23 cellular contexts compared by ENCODE assay signal in genomic region chr22:48474881-48475280, GRCh38.
A peak's percentile ranks its signal among the peaks of the same experiment; 100 is the strongest.
DNase-seq lines count a peak whose midpoint lies in the region; ATAC-seq and TF ChIP-seq lines count a peak whose summit lies in the region.
"Had no signal": no experiment of that assay in that cellular context is flagged by ENCODE, and none has a peak within 500 bp of the region (broad histone marks: within the 10 kb centered on the region; RNA-seq: fewer than 3 reads in every experiment).

No MANE protein-coding gene starts in this region.

- H3K9me3 Mint-ChIP-seq in endodermal cell = no peaks in the 10 kb centered on the region

- no peak overlapping the region for H3K27ac Mint-ChIP-seq in endodermal cell
- H3K27ac Mint-ChIP-seq: CD8-positive, alpha-beta T cell had no signal

- no peak overlapping the region for H2AFZ ChIP-seq in neuronal stem cell (ENCODE audit: low read length)

- peak overlapping the region; percentile 35 for H2AK5ac ChIP-seq in neuronal stem cell (ENCODE audit: low read depth, low read length)

- TF ChIP-seq CTCF in endodermal cell (conservative IDR thresholded peaks at IDR 0.05) = no peak
- TF ChIP-seq CTCF in upper lobe of right lung (IDR thresholded peaks at IDR 0.05) = no peak

- H3K36me3 ChIP-seq in SJSA1 (no peaks in the 10 kb centered on the region), endodermal cell (ENCODE audit: control insufficient read depth, insufficient read depth, low read length) (no peaks in the 10 kb centered on the region), neuronal stem cell (replicated peaks in 1 of 2; ENCODE audit: control insufficient read depth in 2 of 2, insufficient read depth in 2 of 2, low read length in 2 of 2) (no peaks in the 10 kb centered on the region), upper lobe of right lung (no peaks in the 10 kb centered on the region)

- no peak overlapping the region for H2BK15ac ChIP-seq in neuronal stem cell (ENCODE audit: low read length)

- ATAC-seq in upper lobe of right lung (peak; percentile 15), HG03135 (IDR thresholded peaks at IDR 0.05; ENCODE audit: unreplicated experiment) (no peak), HG02571 (IDR thresholded peaks at IDR 0.05; ENCODE audit: unreplicated experiment) (no peak)
- ATAC-seq: A549; CD8-positive, alpha-beta T cell; GM12878; HepG2; PC-3 had no signal

- H3K23ac ChIP-seq in neuronal stem cell (ENCODE audit: low read depth, low read length, poor library complexity) = no peak overlapping the region

- no peak overlapping the region for H3K4me3 Mint-ChIP-seq in endodermal cell
- H3K4me3 Mint-ChIP-seq: CD8-positive, alpha-beta T cell had no signal

- no peak overlapping the region for H2BK120ac ChIP-seq in neuronal stem cell (ENCODE audit: low read depth, low read length)

- H3K14ac ChIP-seq in neuronal stem cell (ENCODE audit: low read length) = no peak overlapping the region

- no peak overlapping the region for H4K8ac ChIP-seq in neuronal stem cell (ENCODE audit: low read depth, low read length)

- no peaks in the 10 kb centered on the region for H3K36me3 Mint-ChIP-seq in endodermal cell (ENCODE audit: low read depth)
- H3K36me3 Mint-ChIP-seq: CD8-positive, alpha-beta T cell had no signal

- H3K4me1 ChIP-seq in SJSA1 (replicated peaks) (peaks cover 14% of the 10 kb centered on the region), endodermal cell (ENCODE audit: control insufficient read depth, insufficient read depth, low read length) (no peaks in the 10 kb centered on the region), neuronal stem cell (ENCODE audit: control insufficient read depth in 2 of 2, insufficient read depth in 1 of 2, low read depth in 1 of 2, low read length in 2 of 2) (no peaks in the 10 kb centered on the region), upper lobe of right lung (no peaks in the 10 kb centered on the region)
- H3K4me1 ChIP-seq: Caco-2 had no signal

- H3K27me3 Mint-ChIP-seq in endodermal cell (ENCODE audit: insufficient read depth) = peaks cover 3% of the 10 kb centered on the region

- H3K9ac ChIP-seq in endodermal cell (ENCODE audit: extremely low read depth, low read length, poor library complexity, severe bottlenecking) (no peak overlapping the region), neuronal stem cell (ENCODE audit: low read depth, low read length, poor library complexity) (no peak overlapping the region)

- peak overlapping the region; percentile 75 for H3K27ac ChIP-seq in SJSA1
- H3K27ac ChIP-seq in endodermal cell (ENCODE audit: low read depth, low read length) = no peak overlapping the region
- no peak overlapping the region for H3K27ac ChIP-seq in neuronal stem cell (replicated peaks; ENCODE audit: low read length)
- no peak overlapping the region for H3K27ac ChIP-seq in upper lobe of right lung
- H3K27ac ChIP-seq: A549 had no signal

- DNase-seq in SJSA1 (ENCODE audit: low read depth in 1 of 2, low spot score in 2 of 2) (peak in 1 of 2 experiments; percentile 43), endodermal cell (peak; percentile 22), neuronal stem cell (ENCODE audit: low spot score) (no peak), upper lobe of right lung (no peak), AG08396 (ENCODE audit: low spot score) (no peak)
- DNase-seq: C1 segment of cervical spinal cord; Caco-2; CD8-positive, alpha-beta T cell; GOT3; Karpas-422; NCI-H1092 treated with DMSO at 0.1 percent for 48 hours; NCI-H1436; NCI-H187; NCI-H2171 treated with DMSO at 0.1 percent for 48 hours; NCI-H345; NCI-H524 treated with DMSO at 0.1 percent for 48 hours; NCI-H774; PC-3 had no signal

- 92 to 94% methylated on average over 7 to 9 of the region's 9 CpGs for WGBS in endodermal cell (ENCODE audit: insufficient coverage in 1 of 2, insufficient read length in 1 of 2), 2 experiments
- no CpG with 5 or more reads among the region's 9 CpGs for WGBS in neuronal stem cell (ENCODE audit: extremely low coverage in 2 of 2, insufficient read length in 2 of 2, insufficient replicate concordance in 1 of 2), 2 donors

- H3K9me3 ChIP-seq in SJSA1 (replicated peaks) = no peaks in the 10 kb centered on the region
- no peaks in the 10 kb centered on the region for H3K9me3 ChIP-seq in endodermal cell (ENCODE audit: control insufficient read depth, low read length)
- no peaks in the 10 kb centered on the region for H3K9me3 ChIP-seq in neuronal stem cell (replicated peaks in 1 of 2; ENCODE audit: control insufficient read depth in 2 of 2, insufficient read depth in 1 of 2, low read depth in 1 of 2, low read length in 2 of 2)
- H3K9me3 ChIP-seq in upper lobe of right lung = no peaks in the 10 kb centered on the region
- H3K9me3 ChIP-seq: A549, Caco-2 had no signal

- H4K91ac ChIP-seq in neuronal stem cell (ENCODE audit: low read depth, low read length, poor library complexity) = no peak overlapping the region

- no peaks in the 10 kb centered on the region for H3K79me1 ChIP-seq in neuronal stem cell (ENCODE audit: low read depth, low read length)

- H3K27me3 ChIP-seq in SJSA1 (replicated peaks) = no peaks in the 10 kb centered on the region
- no peaks in the 10 kb centered on the region for H3K27me3 ChIP-seq in endodermal cell (ENCODE audit: control insufficient read depth, insufficient read depth, low read length, poor library complexity, severe bottlenecking)
- H3K27me3 ChIP-seq in neuronal stem cell (ENCODE audit: control insufficient read depth in 3 of 3, insufficient read depth in 3 of 3, low read depth in 1 of 3, low read length in 3 of 3) = no peaks in the 10 kb centered on the region
- peaks cover 12% of the 10 kb centered on the region for H3K27me3 ChIP-seq in upper lobe of right lung

- no peak overlapping the region for H2BK5ac ChIP-seq in neuronal stem cell (ENCODE audit: low read length)

- no peak overlapping the region for H3K18ac ChIP-seq in neuronal stem cell (ENCODE audit: low read length)

- H3K4ac ChIP-seq in neuronal stem cell (ENCODE audit: low read length) = no peak overlapping the region

- H3K4me3 ChIP-seq in SJSA1 (no peak overlapping the region), endodermal cell (ENCODE audit: low read length) (no peak overlapping the region), neuronal stem cell (ENCODE audit: low read length in 2 of 2) (no peak overlapping the region), upper lobe of right lung (no peak overlapping the region)
- H3K4me3 ChIP-seq: A549, GM12878 had no signal

- no peaks in the 10 kb centered on the region for H3K4me1 Mint-ChIP-seq in endodermal cell

- no peak overlapping the region for H2BK12ac ChIP-seq in neuronal stem cell (ENCODE audit: low read length)

- intact Hi-C loops in upper lobe of right lung (cut with DNase I) = no loop called here

- no peak overlapping the region for H3K4me2 ChIP-seq in neuronal stem cell (ENCODE audit: insufficient read depth, low read length, poor library complexity, severe bottlenecking)
- H3K4me2 ChIP-seq: A549 had no signal
